Comparison of ENCODE assay signal across 11 cellular contexts in the genomic region with DNA sequence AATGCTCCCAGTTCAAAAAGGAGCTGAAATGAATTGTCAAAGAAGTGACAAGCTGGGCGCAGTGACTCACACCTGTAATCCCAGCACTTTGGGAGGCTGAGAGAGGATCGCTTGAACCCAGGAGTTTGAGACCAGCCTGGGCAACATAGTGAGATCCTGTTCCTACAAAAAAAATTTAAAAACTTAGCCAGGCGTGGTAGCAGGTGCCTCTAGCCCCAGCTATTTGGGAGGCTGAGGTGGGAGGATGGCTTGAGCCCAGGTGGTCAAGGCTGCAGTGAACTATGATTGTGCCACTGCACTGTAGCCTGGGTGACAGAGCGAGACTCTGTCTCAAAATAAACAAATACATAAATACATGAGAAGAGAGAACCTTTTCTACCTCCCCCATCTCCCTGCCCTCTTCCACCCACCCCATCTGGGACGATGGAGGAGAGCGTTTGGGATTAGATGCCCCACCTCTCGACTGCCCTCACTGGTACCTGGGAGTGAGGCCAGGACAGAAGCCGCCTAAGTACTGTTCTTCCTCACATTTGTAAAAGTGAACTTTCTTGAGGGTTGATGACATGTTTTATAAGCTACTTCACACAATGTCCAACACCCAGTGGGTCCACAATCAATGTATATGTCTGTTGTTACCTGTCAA. TPM values are rescaled to one million over a fixed set of nuclear protein-coding genes. Genes with fewer than 3 reads are reported as not detected.
DNase-seq lines count a peak whose midpoint lies in the region; TF ChIP-seq lines count a peak whose summit lies in the region.
"Had no signal": no experiment of that assay in that cellular context is flagged by ENCODE, and none has a peak within 500 bp of the region (broad histone marks: within the 10 kb centered on the region; RNA-seq: fewer than 3 reads in every experiment).

No MANE protein-coding gene starts in this region.

- H3K4me1 Mint-ChIP-seq in activated naive CD4-positive, alpha-beta T cell treated with anti-CD3 and anti-CD28 coated beads for 36 hours (ENCODE audit: low read depth) = peaks cover 66% of the 10 kb centered on the region
- H3K4me1 Mint-ChIP-seq in type B pancreatic cell (ENCODE audit: unreplicated experiment) = peaks cover 24% of the 10 kb centered on the region

- H3K9me3 ChIP-seq in muscle layer of colon (ENCODE audit: low read length) = no peaks in the 10 kb centered on the region

- H3K27me3 Mint-ChIP-seq in activated naive CD4-positive, alpha-beta T cell treated with anti-CD3 and anti-CD28 coated beads for 36 hours (ENCODE audit: low read depth) = no peaks in the 10 kb centered on the region
- peaks cover 38% of the 10 kb centered on the region for H3K27me3 Mint-ChIP-seq in type B pancreatic cell

- no peak for DNase-seq in activated naive CD4-positive, alpha-beta T cell treated with anti-CD3 and anti-CD28 coated beads for 36 hours
- no peak for DNase-seq in activated naive CD4-positive, alpha-beta T cell treated with Interleukin-2 at 50 U/mL for 16 hours
- DNase-seq in brain microvascular endothelial cell = no peak
- DNase-seq in type B pancreatic cell (ENCODE audit: extremely low spot score, unreplicated experiment) = no peak
- no peak for DNase-seq in SHP77 (lab: John Stamatoyannopoulos, UW)
- no peak for DNase-seq in cerebellar nuclear complex (lab: John Stamatoyannopoulos, UW)
- DNase-seq in T-helper 9 cell = no peak
- DNase-seq: midbrain, NCI-H1694 treated with DMSO at 0.1 percent for 48 hours had no signal

- H3K4me1 ChIP-seq in muscle layer of colon (ENCODE audit: insufficient read depth, low read length) = peaks cover 66% of the 10 kb centered on the region

- H3K4me3 ChIP-seq in brain microvascular endothelial cell (ENCODE audit: low read depth, low read length) (peak overlapping the region; percentile 85), muscle layer of colon (ENCODE audit: low read depth in 1 of 2, low read length in 2 of 2) (peak overlapping the region; percentile 39 to 76)

- no peaks in the 10 kb centered on the region for H3K9me3 Mint-ChIP-seq in activated naive CD4-positive, alpha-beta T cell treated with anti-CD3 and anti-CD28 coated beads for 36 hours
- H3K9me3 Mint-ChIP-seq in type B pancreatic cell = no peaks in the 10 kb centered on the region

- H3K27me3 ChIP-seq in brain microvascular endothelial cell (replicated peaks) = no peaks in the 10 kb centered on the region
- no peaks in the 10 kb centered on the region for H3K27me3 ChIP-seq in muscle layer of colon (ENCODE audit: control insufficient read depth in 1 of 2, insufficient read depth in 2 of 2, low read length in 2 of 2)

- H3K27ac ChIP-seq in brain microvascular endothelial cell (peak overlapping the region; percentile 98), muscle layer of colon (ENCODE audit: low read depth, low read length) (peak overlapping the region; percentile 98)
- H3K27ac ChIP-seq: C4-2B had no signal

- peak overlapping the region; percentile 82 for H3K9ac ChIP-seq in muscle layer of colon (ENCODE audit: low read length)

- CTCF ChIA-PET in activated naive CD4-positive, alpha-beta T cell treated with anti-CD3 and anti-CD28 coated beads for 36 hours (lab: Charles Lee) = interaction anchor here (0.6 to 7.3 kb wide), 16 partner anchors 23 to 715 kb away, joined by 3 to 103 read pairs (median 4); a partner anchor contains a TSS

- in situ Hi-C loops in brain microvascular endothelial cell (cut with HindIII; ENCODE audit: low pct_ligation_motif_present, low sequenced_read_pairs) = no loop called here

- peak overlapping the region; percentile 97 for H3K27ac Mint-ChIP-seq in activated naive CD4-positive, alpha-beta T cell treated with anti-CD3 and anti-CD28 coated beads for 36 hours
- peak overlapping the region; percentile 37 for H3K27ac Mint-ChIP-seq in type B pancreatic cell

- intact Hi-C loops in activated naive CD4-positive, alpha-beta T cell treated with anti-CD3 and anti-CD28 coated beads for 36 hours (cut with micrococcal nuclease) = loop anchor here (2.0 to 5.0 kb wide), 2 partner anchors 147 to 719 kb away; no protein-coding TSS in a partner anchor

- TF ChIP-seq CTCF in brain microvascular endothelial cell (IDR thresholded peaks at IDR 0.05; ENCODE audit: low read depth, low read length, missing control alignments) (no peak), type B pancreatic cell (conservative IDR thresholded peaks at IDR 0.05) (no peak)

- H3K36me3 ChIP-seq in brain microvascular endothelial cell (replicated peaks) = no peaks in the 10 kb centered on the region
- H3K36me3 ChIP-seq in muscle layer of colon (ENCODE audit: insufficient read depth, low read length) = no peaks in the 10 kb centered on the region

- peaks cover 50% of the 10 kb centered on the region for H3K36me3 Mint-ChIP-seq in activated naive CD4-positive, alpha-beta T cell treated with anti-CD3 and anti-CD28 coated beads for 36 hours (ENCODE audit: low read depth)
- no peaks in the 10 kb centered on the region for H3K36me3 Mint-ChIP-seq in type B pancreatic cell

- peak overlapping the region; percentile 99 for H3K4me3 Mint-ChIP-seq in activated naive CD4-positive, alpha-beta T cell treated with anti-CD3 and anti-CD28 coated beads for 36 hours
- peak overlapping the region; percentile 90 for H3K4me3 Mint-ChIP-seq in type B pancreatic cell

RNA-seq across cellular contexts. Expression of a gene that starts 2.4 kb away (rescaled TPM):
- total RNA-seq in activated naive CD4-positive, alpha-beta T cell treated with anti-CD3 and anti-CD28 coated beads for 36 hours = 100 to 1,000 TPM; 162 to 170 TPM
- 12.3 and 22.1 TPM in 2 replicates for total RNA-seq in type B pancreatic cell (ENCODE audit: low replicate concordance)

RNA-seq across cellular contexts. Expression of a gene that starts 47.6 kb away (rescaled TPM):
- 100 to 1,000 TPM; 112 to 117 TPM for total RNA-seq in activated naive CD4-positive, alpha-beta T cell treated with anti-CD3 and anti-CD28 coated beads for 36 hours
- 27.1 and 33.3 TPM in 2 replicates for total RNA-seq in type B pancreatic cell (ENCODE audit: low replicate concordance)
